8 cellular contexts compared by ENCODE assay signal in genomic region chr4:120066525-120067333, GRCh38. TPM values are rescaled to one million over a fixed set of nuclear protein-coding genes. Genes with fewer than 3 reads are reported as not detected.
DNase-seq lines count a peak whose midpoint lies in the region; ATAC-seq, FAIRE-seq and TF ChIP-seq lines count a peak whose summit lies in the region.

MAD2L1 (minus strand) TSS chr4:120066848; CDS start chr4:120066734, 114 bp downstream.

- peak; percentile 82 for TF ChIP-seq POLR2A in esophagus muscularis mucosa (IDR thresholded peaks at IDR 0.05; ENCODE audit: low read depth)

- H3K9me3 ChIP-seq in KOPT-K1 (ENCODE audit: insufficient read depth, low read length, poor library complexity, severe bottlenecking) (no peaks in the 10 kb centered on the region), esophagus muscularis mucosa (no peaks in the 10 kb centered on the region), muscle layer of duodenum (ENCODE audit: control insufficient read depth in 1 of 2, low read length in 2 of 2) (no peaks in the 10 kb centered on the region)

- peak; percentile 81 for ATAC-seq in GM21786 (IDR thresholded peaks at IDR 0.05; ENCODE audit: unreplicated experiment)
- ATAC-seq in activated T-cell treated with anti-CD3 and anti-CD28 coated beads, Interleukin-2, amount 50 U/mL, for 72 hours (replicated peaks in 1 of 2): peak; percentile 93 to 94

- peaks cover 15 to 27% of the 10 kb centered on the region in 2 donors for H3K36me3 Mint-ChIP-seq in activated T-cell treated with anti-CD3 and anti-CD28 coated beads, Interleukin-2, amount 50 U/mL, for 72 hours (ENCODE audit: insufficient read depth in 2 of 2)

- peaks cover 14 to 34% (median 27%) of the 10 kb centered on the region in 4 donors for H3K4me1 ChIP-seq in esophagus muscularis mucosa
- H3K4me1 ChIP-seq in muscle layer of duodenum (ENCODE audit: control insufficient read depth in 1 of 2, insufficient read depth in 2 of 2, low read length in 2 of 2): peaks cover 0 to 13% of the 10 kb centered on the region in 2 donors

- no peaks in the 10 kb centered on the region for H3K9me3 Mint-ChIP-seq in activated T-cell treated with anti-CD3 and anti-CD28 coated beads, Interleukin-2, amount 50 U/mL, for 72 hours

- peak within 1 kb of the TSS; percentile 63 to 71 (median 68) for H3K4me3 ChIP-seq in esophagus muscularis mucosa
- peak within 1 kb of the TSS; percentile 87 to 91 for H3K4me3 ChIP-seq in muscle layer of duodenum (ENCODE audit: low read depth in 1 of 2, low read length in 2 of 2)

- peak; percentile 78 for DNase-seq in DMS79 (lab: John Stamatoyannopoulos, UW)
- peak; percentile 91 for DNase-seq in RCC 7860 (ENCODE audit: low spot score)
- DNase-seq in activated T-cell treated with anti-CD3 and anti-CD28 coated beads, Interleukin-2, amount 50 U/mL, for 72 hours: peak; percentile 98
- peak; percentile 99 for DNase-seq in esophagus muscularis mucosa (ENCODE audit: extremely low spot score)
- peak; percentile 99 for DNase-seq in stimulated activated CD8-positive, alpha-beta memory T cell treated with anti-CD3 and anti-CD28 coated beads, Interleukin-7, amount 100 ng/mL, for 4 hours (ENCODE audit: low read depth in 2 of 2)

- H3K27ac ChIP-seq in KOPT-K1 (ENCODE audit: low read depth, low read length, poor library complexity, severe bottlenecking) (peak within 1 kb of the TSS; percentile 95), esophagus muscularis mucosa (replicated peaks in 1 of 4) (peak within 1 kb of the TSS; percentile 94 to 97 (median 94)), muscle layer of duodenum (ENCODE audit: low read length) (peak within 1 kb of the TSS; percentile 99)

- H3K27me3 Mint-ChIP-seq in activated T-cell treated with anti-CD3 and anti-CD28 coated beads, Interleukin-2, amount 50 U/mL, for 72 hours (ENCODE audit: low read depth): no peaks in the 10 kb centered on the region

- H3K27ac Mint-ChIP-seq in activated T-cell treated with anti-CD3 and anti-CD28 coated beads, Interleukin-2, amount 50 U/mL, for 72 hours: peak within 1 kb of the TSS; percentile 98

- intact Hi-C loops in esophagus muscularis mucosa (cut with DNase I): no loop called here

- H3K27me3 ChIP-seq in esophagus muscularis mucosa (no peaks in the 10 kb centered on the region), muscle layer of duodenum (ENCODE audit: low read depth, low read length) (no peaks in the 10 kb centered on the region)

- FAIRE-seq in RCC 7860 (lab: Jason Lieb, UNC): peak; percentile 84

- no peak for TF ChIP-seq EP300 in esophagus muscularis mucosa (IDR thresholded peaks at IDR 0.05)

- WGBS in esophagus muscularis mucosa: 0% methylated on average over 13 of the region's 64 CpGs

- H3K36me3 ChIP-seq in KOPT-K1 (ENCODE audit: insufficient read depth, low read length) (peaks cover 38% of the 10 kb centered on the region), esophagus muscularis mucosa (no peaks in the 10 kb centered on the region), muscle layer of duodenum (ENCODE audit: control insufficient read depth in 1 of 2, insufficient read depth in 2 of 2, low read length in 2 of 2) (peaks cover 0 to 6% of the 10 kb centered on the region in 2 donors)

- peaks cover 69% of the 10 kb centered on the region for H3K4me1 Mint-ChIP-seq in activated T-cell treated with anti-CD3 and anti-CD28 coated beads, Interleukin-2, amount 50 U/mL, for 72 hours (ENCODE audit: low read depth)

- peak within 1 kb of the TSS; percentile 97 to 99 for H3K4me3 Mint-ChIP-seq in activated T-cell treated with anti-CD3 and anti-CD28 coated beads, Interleukin-2, amount 50 U/mL, for 72 hours

- peak in 1 of 3 experiments; percentile 10 for TF ChIP-seq CTCF in esophagus muscularis mucosa (IDR thresholded peaks at IDR 0.05)

RNA-seq across cellular contexts. Expression of gene MAD2L1, which starts in this region (rescaled TPM):
- 10 to 100 TPM; 51.4 to 54.6 TPM for total RNA-seq in activated T-cell treated with anti-CD3 and anti-CD28 coated beads, Interleukin-2, amount 50 U/mL, for 72 hours
- total RNA-seq in esophagus muscularis mucosa: 1 to 10 TPM in 2 of 4 donors, under 1 TPM in 2; under 0.01 to 2.1 (median 1.2) TPM

Comparison
In these comparisons a context has a peak if more than half of its experiments do, and no peak if none do; other contexts are left out.
1. Peak in every context shown above with its lines: DNase-seq, ATAC-seq, H3K4me3 ChIP-seq and H3K27ac ChIP-seq.
2. RNA of gene MAD2L1 (total RNA-seq): 51.4 to 54.6 TPM in activated T-cell treated with anti-CD3 and anti-CD28 coated beads, Interleukin-2, amount 50 U/mL, for 72 hours; under 0.01 to 2.1 TPM in esophagus muscularis mucosa; every median in the first group is over 10 times any median in the second.